ENCODE assay signal across 18 cellular contexts in genomic region chr6:159778131-159778530, GRCh38. TPM values are rescaled to one million over a fixed set of nuclear protein-coding genes. Genes with fewer than 3 reads are reported as not detected.
"Had no signal": no experiment of that assay in that cellular context is flagged by ENCODE, and none has a peak within 500 bp of the region (broad histone marks: within the 10 kb centered on the region; RNA-seq: fewer than 3 reads in every experiment).

No MANE protein-coding gene starts in this region.

- H3K27me3 ChIP-seq: ascending aorta, esophagus muscularis mucosa, gastroesophageal sphincter, heart right ventricle, left lung, sigmoid colon had no signal

- DNase-seq: activated B cell treated with CpG ODN at 0.5 μM for 24 hours; activated CD4-positive, alpha-beta T cell treated with anti-CD3 and anti-CD28 coated beads, Interleukin-2, amount 50 U/mL, for 1 hour; activated naive CD4-positive, alpha-beta T cell treated with anti-CD3 and anti-CD28 coated beads for 36 hours; effector CD8-positive, alpha-beta T cell; heart right ventricle; left lung; mammary epithelial cell; naive thymus-derived CD8-positive, alpha-beta T cell; sigmoid colon; stimulated activated naive CD4-positive, alpha-beta T cell had no signal

- H3K9me3 Mint-ChIP-seq: activated B cell treated with CpG ODN at 0.5 μM for 24 hours; activated naive CD4-positive, alpha-beta T cell treated with anti-CD3 and anti-CD28 coated beads for 36 hours; dendritic cell treated with granulocyte-macrophage colony-stimulating factor and Interleukin-4, amounts not matched to agents 40 ng/mL and 50 ng/mL, for 4 days; naive thymus-derived CD8-positive, alpha-beta T cell had no signal

- ATAC-seq: gastroesophageal sphincter, heart right ventricle, left lung had no signal

- H3K9me3 ChIP-seq: ascending aorta, esophagus muscularis mucosa, gastroesophageal sphincter, heart right ventricle, left lung, sigmoid colon had no signal

- H3K27me3 Mint-ChIP-seq: activated B cell treated with CpG ODN at 0.5 μM for 24 hours; dendritic cell treated with granulocyte-macrophage colony-stimulating factor and Interleukin-4, amounts not matched to agents 40 ng/mL and 50 ng/mL, for 4 days; naive thymus-derived CD8-positive, alpha-beta T cell had no signal

- H3K4me1 ChIP-seq: ascending aorta, gastroesophageal sphincter, heart right ventricle, left lung, parathyroid adenoma, sigmoid colon had no signal

- H3K4me3 ChIP-seq: ascending aorta, esophagus muscularis mucosa, gastroesophageal sphincter, heart right ventricle, left lung, sigmoid colon had no signal

- H3K4me3 Mint-ChIP-seq: activated B cell treated with CpG ODN at 0.5 μM for 24 hours; activated naive CD4-positive, alpha-beta T cell treated with anti-CD3 and anti-CD28 coated beads for 36 hours; dendritic cell treated with granulocyte-macrophage colony-stimulating factor and Interleukin-4, amounts not matched to agents 40 ng/mL and 50 ng/mL, for 4 days; naive thymus-derived CD8-positive, alpha-beta T cell had no signal

- H3K27ac ChIP-seq: ascending aorta, esophagus muscularis mucosa, gastroesophageal sphincter, heart right ventricle, left lung, parathyroid adenoma, sigmoid colon had no signal

- H3K27ac Mint-ChIP-seq: activated B cell treated with CpG ODN at 0.5 μM for 24 hours; dendritic cell treated with granulocyte-macrophage colony-stimulating factor and Interleukin-4, amounts not matched to agents 40 ng/mL and 50 ng/mL, for 4 days had no signal

- H3K4me1 Mint-ChIP-seq: activated B cell treated with CpG ODN at 0.5 μM for 24 hours had no signal

RNA-seq across cellular contexts. Expression of gene PNLDC1, which starts 21.9 kb away (rescaled TPM):
- total RNA-seq: ascending aorta, endothelial cell of umbilical vein, kidney epithelial cell, urinary bladder had no signal
- polyA plus RNA-seq: endothelial cell of umbilical vein, mammary epithelial cell had no signal
